6 cellular contexts compared by ENCODE assay signal in the genomic region with DNA sequence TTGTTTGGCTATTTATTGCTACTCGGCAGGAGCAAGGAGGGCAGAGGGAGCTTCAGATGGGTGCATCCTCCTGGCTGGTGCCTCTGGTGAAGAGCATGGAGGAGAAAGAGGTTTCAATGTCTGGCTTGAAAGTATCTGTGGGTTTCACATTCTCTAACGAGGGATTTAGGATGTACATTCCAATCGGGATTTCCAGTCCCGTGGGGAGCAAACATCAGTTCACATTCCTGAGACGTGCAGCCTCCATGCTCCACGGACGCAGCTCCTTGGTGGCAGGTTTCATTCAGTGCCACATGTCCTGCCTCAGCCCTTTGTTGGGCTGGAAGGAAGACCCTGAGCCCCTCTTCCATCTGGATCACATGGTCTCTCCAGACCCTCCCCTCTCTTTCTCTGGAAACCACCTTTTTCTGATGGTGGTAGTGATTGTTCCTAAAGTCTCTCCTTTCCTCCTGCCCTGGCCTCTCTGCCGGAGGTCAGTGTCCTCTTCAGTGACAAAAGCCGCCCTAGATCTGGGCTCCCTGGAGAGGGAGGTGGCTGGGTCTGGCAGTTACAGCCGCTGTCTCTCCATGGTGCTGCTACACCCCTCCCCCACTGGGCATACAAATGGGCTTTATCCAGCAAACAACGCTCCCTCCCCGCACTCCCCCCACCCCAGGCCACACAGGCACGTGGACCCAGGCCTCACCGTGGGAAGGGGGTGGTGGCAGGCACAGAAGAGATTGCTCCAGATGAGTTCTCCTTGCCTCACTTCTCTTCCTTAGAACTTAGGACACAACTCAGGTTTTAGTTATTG. TPM values are rescaled to one million over a fixed set of nuclear protein-coding genes. Genes with fewer than 3 reads are reported as not detected.
DNase-seq lines count a peak whose midpoint lies in the region; TF ChIP-seq lines count a peak whose summit lies in the region.

No MANE protein-coding gene starts in this region.

- peaks cover 19% of the 10 kb centered on the region for H3K4me1 Mint-ChIP-seq in activated CD4-positive, alpha-beta memory T cell treated with anti-CD3 and anti-CD28 coated beads, Interleukin-2, amount 10 ng/mL, durations not matched to agents 7 days and 5 days

- peak overlapping the region; percentile 65 for H3K4me3 ChIP-seq in Karpas-422 (ENCODE audit: low read length)
- H3K4me3 ChIP-seq in prostate gland, result no peak overlapping the region

- no peak for DNase-seq in Karpas-422
- peak; percentile 77 for DNase-seq in ecto neural progenitor cell (ENCODE audit: low spot score)
- DNase-seq in prostate gland (ENCODE audit: low spot score), result no peak
- DNase-seq in NCI-H128 (lab: John Stamatoyannopoulos, UW; ENCODE audit: unreplicated experiment), result no peak
- DNase-seq in activated CD4-positive, alpha-beta memory T cell treated with anti-CD3 and anti-CD28 coated beads, Interleukin-2, amount 10 ng/mL, durations not matched to agents 7 days and 5 days, result no peak
- DNase-seq in stimulated activated CD4-positive, alpha-beta T cell treated with anti-CD3 and anti-CD28 coated beads, Interleukin-4, amount 100 ng/mL, for 1 hour, result no peak

- CTCF ChIA-PET in activated CD4-positive, alpha-beta memory T cell treated with anti-CD3 and anti-CD28 coated beads, Interleukin-2, amount 10 ng/mL, durations not matched to agents 7 days and 5 days (lab: Charles Lee), result interaction anchor here (0.7 to 5.6 kb wide), 29 partner anchors 7 to 348 kb away, joined by 3 to 63 read pairs (median 4); a partner anchor contains a TSS

- H3K36me3 ChIP-seq in Karpas-422 (ENCODE audit: insufficient read depth, low read length) (no peaks in the 10 kb centered on the region), prostate gland (no peaks in the 10 kb centered on the region)

- POLR2A ChIA-PET in activated CD4-positive, alpha-beta memory T cell treated with anti-CD3 and anti-CD28 coated beads, Interleukin-2, amount 10 ng/mL, durations not matched to agents 7 days and 5 days (lab: Charles Lee), result interaction anchor here (0.9 to 1.8 kb wide), 13 partner anchors 9 to 305 kb away, joined by 3 to 10 read pairs (median 4); a partner anchor contains a TSS

- peaks cover 51% of the 10 kb centered on the region for H3K27me3 Mint-ChIP-seq in activated CD4-positive, alpha-beta memory T cell treated with anti-CD3 and anti-CD28 coated beads, Interleukin-2, amount 10 ng/mL, durations not matched to agents 7 days and 5 days

- H3K36me3 Mint-ChIP-seq in activated CD4-positive, alpha-beta memory T cell treated with anti-CD3 and anti-CD28 coated beads, Interleukin-2, amount 10 ng/mL, durations not matched to agents 7 days and 5 days (ENCODE audit: low read depth), result no peaks in the 10 kb centered on the region

- H2AFZ ChIP-seq in Karpas-422 (ENCODE audit: low read length), result peak overlapping the region; percentile 98

- 33% methylated on average over 14 of the region's 14 CpGs for WGBS in prostate gland

- H4K20me1 ChIP-seq in Karpas-422 (ENCODE audit: insufficient read depth, low read depth, low read length), result no peaks in the 10 kb centered on the region

- peak overlapping the region; percentile 78 for H3K4me2 ChIP-seq in Karpas-422 (ENCODE audit: low read depth, low read length, poor library complexity, severe bottlenecking)

- H3K4me1 ChIP-seq in Karpas-422 (ENCODE audit: low read length), result peaks cover 39% of the 10 kb centered on the region
- H3K4me1 ChIP-seq in prostate gland (replicated peaks), result peaks cover 4% of the 10 kb centered on the region

- H3K27me3 ChIP-seq in Karpas-422 (ENCODE audit: low read length) (peaks cover 3% of the 10 kb centered on the region; the same call in 1 of the 2 replicates), prostate gland (replicated peaks; ENCODE audit: insufficient read depth) (peaks cover 3% of the 10 kb centered on the region)

- H3K27ac ChIP-seq in Karpas-422 (ENCODE audit: low read length) (no peak overlapping the region), prostate gland (peak overlapping the region; percentile 33 to 64)

- no peak overlapping the region for H3K4me3 Mint-ChIP-seq in activated CD4-positive, alpha-beta memory T cell treated with anti-CD3 and anti-CD28 coated beads, Interleukin-2, amount 10 ng/mL, durations not matched to agents 7 days and 5 days

- TF ChIP-seq POLR2A in prostate gland (IDR thresholded peaks at IDR 0.05), result no peak

- H3K9ac ChIP-seq in Karpas-422 (ENCODE audit: low read length), result peak overlapping the region; percentile 65

- H3K9me3 ChIP-seq in Karpas-422 (ENCODE audit: low read length) (no peaks in the 10 kb centered on the region), prostate gland (no peaks in the 10 kb centered on the region)

- intact Hi-C loops in prostate gland (cut with DNase I), result loop anchor here (1.0 kb wide), 1 partner anchor 24 kb away; no protein-coding TSS in a partner anchor

- H3K79me2 ChIP-seq in Karpas-422 (ENCODE audit: low read length), result no peaks in the 10 kb centered on the region

- H3K9me3 Mint-ChIP-seq in activated CD4-positive, alpha-beta memory T cell treated with anti-CD3 and anti-CD28 coated beads, Interleukin-2, amount 10 ng/mL, durations not matched to agents 7 days and 5 days, result no peaks in the 10 kb centered on the region

- H3K9me2 ChIP-seq in Karpas-422 (replicated peaks; ENCODE audit: insufficient read depth, low read length), result no peaks in the 10 kb centered on the region

- H3K27ac Mint-ChIP-seq in activated CD4-positive, alpha-beta memory T cell treated with anti-CD3 and anti-CD28 coated beads, Interleukin-2, amount 10 ng/mL, durations not matched to agents 7 days and 5 days, result no peak overlapping the region

- no peak for TF ChIP-seq CTCF in prostate gland (IDR thresholded peaks at IDR 0.05)

RNA-seq across cellular contexts. Expression of a gene that starts 0.8 kb away (rescaled TPM):
- 0.22 and 0.45 TPM in 2 replicates for total RNA-seq in Karpas-422 (2014; rRNA removed; shearing (Covaris generic); ENCODE audit: low replicate concordance)
- total RNA-seq in prostate gland, result 1 to 10 TPM in 1 of 2 donors, under 1 TPM in 1; 0.36 to 3.3 TPM
- total RNA-seq in activated CD4-positive, alpha-beta memory T cell treated with anti-CD3 and anti-CD28 coated beads, Interleukin-2, amount 10 ng/mL, durations not matched to agents 7 days and 5 days, result not detected

RNA-seq across cellular contexts. Expression of a gene that starts 12.1 kb away (rescaled TPM):
- total RNA-seq in Karpas-422 (2014; rRNA removed; shearing (Covaris generic); ENCODE audit: low replicate concordance), result 122 and 130 TPM in 2 replicates
- 100 to 1,000 TPM; 122 to 130 TPM for total RNA-seq in prostate gland
- 100 to 1,000 TPM; 142 to 144 TPM for total RNA-seq in activated CD4-positive, alpha-beta memory T cell treated with anti-CD3 and anti-CD28 coated beads, Interleukin-2, amount 10 ng/mL, durations not matched to agents 7 days and 5 days

RNA-seq across cellular contexts. Expression of a gene that starts 15.8 kb away (rescaled TPM):
- 5.1 and 21.2 TPM in 2 replicates for total RNA-seq in Karpas-422 (2014; rRNA removed; shearing (Covaris generic); ENCODE audit: low replicate concordance)
- total RNA-seq in prostate gland, result 1 to 10 TPM; 1.4 to 8.2 TPM
- 1 to 10 TPM; 4.1 TPM for total RNA-seq in activated CD4-positive, alpha-beta memory T cell treated with anti-CD3 and anti-CD28 coated beads, Interleukin-2, amount 10 ng/mL, durations not matched to agents 7 days and 5 days

RNA-seq across cellular contexts. Expression of a gene that starts 20.8 kb away (rescaled TPM):
- total RNA-seq in Karpas-422 (2014; rRNA removed; shearing (Covaris generic); ENCODE audit: low replicate concordance), result 43.2 and 77.4 TPM in 2 replicates
- 10 to 100 TPM in 1 of 2 donors, 1 to 10 TPM in 1; 9.8 to 13.5 TPM for total RNA-seq in prostate gland
- 100 to 1,000 TPM; 185 TPM for total RNA-seq in activated CD4-positive, alpha-beta memory T cell treated with anti-CD3 and anti-CD28 coated beads, Interleukin-2, amount 10 ng/mL, durations not matched to agents 7 days and 5 days

RNA-seq across cellular contexts. Expression of a gene that starts 25.6 kb away (rescaled TPM):
- total RNA-seq in Karpas-422 (2014; rRNA removed; shearing (Covaris generic); ENCODE audit: low replicate concordance), result 4.1 and 4.9 TPM in 2 replicates
- total RNA-seq in prostate gland, result 10 to 100 TPM in 1 of 2 donors, 1 to 10 TPM in 1; 6.9 to 10.1 TPM
- 1 to 10 TPM; 1.5 to 1.7 TPM for total RNA-seq in activated CD4-positive, alpha-beta memory T cell treated with anti-CD3 and anti-CD28 coated beads, Interleukin-2, amount 10 ng/mL, durations not matched to agents 7 days and 5 days
